In the genomic region with DNA sequence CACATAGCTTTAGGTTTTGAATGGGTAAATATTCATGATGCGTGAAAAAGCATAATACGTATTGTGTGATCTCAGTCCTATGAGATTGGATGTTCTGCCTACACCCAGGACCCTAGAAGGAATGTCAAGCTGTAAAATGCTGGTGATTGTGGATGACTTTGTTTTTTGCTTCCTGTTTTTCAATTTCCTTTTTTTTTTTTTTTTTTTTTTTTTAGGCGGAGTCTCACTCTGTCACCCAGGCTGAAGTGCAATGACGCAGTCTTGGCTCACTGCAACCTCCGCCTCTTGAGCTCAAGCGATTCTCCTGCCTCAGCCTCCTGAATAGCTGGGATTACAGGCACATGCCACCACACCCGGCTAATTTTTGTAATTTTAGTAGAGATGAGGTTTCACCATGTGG, we compare ENCODE assay signal across 6 cellular contexts. TPM values are rescaled to one million over a fixed set of nuclear protein-coding genes. Genes with fewer than 3 reads are reported as not detected.
"Had no signal": no experiment of that assay in that cellular context is flagged by ENCODE, and none has a peak within 500 bp of the region (broad histone marks: within the 10 kb centered on the region; RNA-seq: fewer than 3 reads in every experiment).

No MANE protein-coding gene starts in this region.

RNA-seq across cellular contexts. Expression of gene ACHE, which starts 14.8 kb away (rescaled TPM):
- total RNA-seq: activated CD4-positive, alpha-beta T cell treated with anti-CD3 and anti-CD28 coated beads, Interleukin-2, amount 10 ng/mL, durations not matched to agents 24 days and 14 days; activated naive CD4-positive, alpha-beta T cell treated with anti-CD3 and anti-CD28 coated beads for 36 hours had no signal

RNA-seq across cellular contexts. Expression of gene MUC3A, which starts 38.9 kb away (rescaled TPM):
- total RNA-seq: activated CD4-positive, alpha-beta T cell treated with anti-CD3 and anti-CD28 coated beads, Interleukin-2, amount 10 ng/mL, durations not matched to agents 24 days and 14 days; activated naive CD4-positive, alpha-beta T cell treated with anti-CD3 and anti-CD28 coated beads for 36 hours; activated naive CD8-positive, alpha-beta T cell treated with anti-CD3 and anti-CD28 coated beads, Interleukin-2, amount 10 ng/mL, durations not matched to agents 7 days and 5 days; activated T-cell treated with anti-CD3 and anti-CD28 coated beads, Interleukin-2, amount 50 U/mL, for 72 hours; osteocyte; T-helper 1 cell treated with Interleukin-12 subunit alpha and Interleukin-12 subunit beta and Interleukin-4 antibody, amounts not matched to agents 30 ng/mL and 1 ng/mL, for 36 hours had no signal
